12 cellular contexts compared by ENCODE assay signal in the genomic region with DNA sequence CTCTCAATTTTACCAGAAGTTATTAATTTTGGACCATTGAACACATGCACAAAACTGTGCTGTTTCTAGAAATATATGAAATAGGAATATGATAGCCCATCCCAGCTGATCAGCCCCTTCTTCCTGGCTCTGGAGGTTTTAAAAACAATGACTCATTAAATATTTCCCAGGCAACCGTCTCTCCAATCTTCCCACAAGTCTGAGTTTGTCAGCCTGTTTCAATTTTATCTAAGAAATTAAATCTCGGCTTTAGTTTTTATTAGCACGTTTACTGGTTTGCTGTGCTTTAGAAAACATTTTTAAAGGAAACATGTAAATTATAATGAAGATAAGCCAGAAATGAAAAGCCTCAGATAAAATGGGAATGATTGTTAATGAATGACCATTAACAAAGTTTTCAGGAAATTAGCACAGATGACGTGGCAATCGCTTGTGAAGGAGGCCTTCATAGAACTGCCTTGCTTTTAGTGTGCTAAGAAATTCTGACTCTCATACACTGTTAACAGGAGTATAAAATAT.
DNase-seq lines count a peak whose midpoint lies in the region; ATAC-seq and TF ChIP-seq lines count a peak whose summit lies in the region.
"Had no signal": no experiment of that assay in that cellular context is flagged by ENCODE, and none has a peak within 500 bp of the region (broad histone marks: within the 10 kb centered on the region; RNA-seq: fewer than 3 reads in every experiment).

No MANE protein-coding gene starts in this region.

- H3K27me3 Mint-ChIP-seq in activated T-cell treated with anti-CD3 and anti-CD28 coated beads, Interleukin-2, amount 50 U/mL, for 72 hours (ENCODE audit: low read depth): no peaks in the 10 kb centered on the region

- no peaks in the 10 kb centered on the region for H3K36me3 Mint-ChIP-seq in activated T-cell treated with anti-CD3 and anti-CD28 coated beads, Interleukin-2, amount 50 U/mL, for 72 hours (ENCODE audit: insufficient read depth in 2 of 2)

- no peak overlapping the region for H3K4me3 Mint-ChIP-seq in activated T-cell treated with anti-CD3 and anti-CD28 coated beads, Interleukin-2, amount 50 U/mL, for 72 hours
- H3K4me3 Mint-ChIP-seq: activated CD8-positive, alpha-beta T cell treated with anti-CD3 and anti-CD28 coated beads, Interleukin-2, amount 10 ng/mL, durations not matched to agents 7 days and 5 days had no signal

- ATAC-seq in foreskin keratinocyte (peak; percentile 73), GM21825 (IDR thresholded peaks at IDR 0.05; ENCODE audit: unreplicated experiment) (no peak)
- no peak for ATAC-seq in activated T-cell treated with anti-CD3 and anti-CD28 coated beads, Interleukin-2, amount 50 U/mL, for 72 hours (replicated peaks in 1 of 2)
- ATAC-seq: activated CD8-positive, alpha-beta T cell treated with anti-CD3 and anti-CD28 coated beads, Interleukin-2, amount 10 ng/mL, durations not matched to agents 7 days and 5 days had no signal

- no peak for TF ChIP-seq POLR2A in adrenal gland (IDR thresholded peaks at IDR 0.05)

- no peak overlapping the region for H3K27ac ChIP-seq in HEK293 (ENCODE audit: extremely low read depth, low read depth, low read length)
- peak overlapping the region in 4 of 5 donors; percentile 37 to 59 (median 39) for H3K27ac ChIP-seq in adrenal gland
- peak overlapping the region; percentile 63 for H3K27ac ChIP-seq in foreskin keratinocyte
- peak overlapping the region in 17 of 21 experiments; percentile 1 to 77 (median 37) for H3K27ac ChIP-seq in skin epidermis

- H3K27me3 ChIP-seq in adrenal gland: no peaks in the 10 kb centered on the region
- H3K27me3 ChIP-seq in foreskin keratinocyte: no peaks in the 10 kb centered on the region

- H3K4me1 ChIP-seq in HEK293 (ENCODE audit: control insufficient read depth, insufficient read depth, low read length): 0 out of 2 replicates have a peak, but pooled peaks cover 4% of the 10 kb centered on the region
- peaks cover 0 to 18% of the 10 kb centered on the region in 2 donors for H3K4me1 ChIP-seq in adrenal gland (replicated peaks in 1 of 2)
- H3K4me1 ChIP-seq in foreskin keratinocyte: peaks cover 4% of the 10 kb centered on the region

- 16 to 20% (median 18%) methylated on average over 5 of the region's 5 CpGs for WGBS in adrenal gland, 4 donors

- H3K4me3 ChIP-seq in HEK293 (ENCODE audit: low read depth, low read length): no peak overlapping the region
- H3K4me3 ChIP-seq in adrenal gland: peak overlapping the region in 1 of 4 donors; percentile 7
- no peak overlapping the region for H3K4me3 ChIP-seq in skin epidermis

- DNase-seq in adrenal gland (peak in 2 of 7 donors; percentile 8 to 22), foreskin keratinocyte (peak; percentile 34 to 56), NCI-H1436 treated with DMSO at 0.1 percent for 48 hours (lab: John Stamatoyannopoulos, UW) (no peak), NCI-H146 treated with DMSO at 0.1 percent for 48 hours (lab: John Stamatoyannopoulos, UW; ENCODE audit: unreplicated experiment) (no peak)
- no peak for DNase-seq in activated T-cell treated with anti-CD3 and anti-CD28 coated beads, Interleukin-2, amount 50 U/mL, for 72 hours
- DNase-seq: activated CD8-positive, alpha-beta T cell treated with anti-CD3 and anti-CD28 coated beads, Interleukin-2, amount 10 ng/mL, durations not matched to agents 7 days and 5 days; caudate nucleus; MV-4-11; occipital lobe had no signal

- H3K36me3 ChIP-seq in HEK293 (ENCODE audit: control insufficient read depth in 2 of 2, insufficient read depth in 1 of 2, low read length in 2 of 2) (no peaks in the 10 kb centered on the region), adrenal gland (replicated peaks in 1 of 2) (no peaks in the 10 kb centered on the region)

- POLR2A ChIA-PET in HEK293 (lab: Yijun Ruan, JAX): interaction anchor here (0.5 to 0.6 kb wide), 2 partner anchors 28 to 161 kb away, joined by 3 read pairs; no protein-coding TSS in a partner anchor

- intact Hi-C loops in adrenal gland (cut with DNase I): no loop called here

- H3K9me3 ChIP-seq in HEK293 (ENCODE audit: control insufficient read depth, insufficient read depth, low read depth, low read length) (no peaks in the 10 kb centered on the region), adrenal gland (replicated peaks in 1 of 3) (no peaks in the 10 kb centered on the region)

- peaks cover 15% of the 10 kb centered on the region for H3K4me1 Mint-ChIP-seq in activated T-cell treated with anti-CD3 and anti-CD28 coated beads, Interleukin-2, amount 50 U/mL, for 72 hours (ENCODE audit: low read depth)

- TF ChIP-seq CTCF in HEK293 (tag by site-specific recombination; IDR thresholded peaks at IDR 0.05) (no peak), adrenal gland (IDR thresholded peaks at IDR 0.05) (no peak), foreskin keratinocyte (conservative IDR thresholded peaks at IDR 0.05) (no peak)

- CTCF ChIA-PET in HEK293 (lab: Yijun Ruan, JAX): interaction anchor here (0.5 kb wide), 1 partner anchor 91 kb away, joined by 3 read pairs; no protein-coding TSS in a partner anchor

- no peak overlapping the region for H3K27ac Mint-ChIP-seq in activated T-cell treated with anti-CD3 and anti-CD28 coated beads, Interleukin-2, amount 50 U/mL, for 72 hours
- H3K27ac Mint-ChIP-seq: activated CD8-positive, alpha-beta T cell treated with anti-CD3 and anti-CD28 coated beads, Interleukin-2, amount 10 ng/mL, durations not matched to agents 7 days and 5 days had no signal

- H3K9me3 Mint-ChIP-seq in activated T-cell treated with anti-CD3 and anti-CD28 coated beads, Interleukin-2, amount 50 U/mL, for 72 hours: no peaks in the 10 kb centered on the region

TF ChIP-seq in HEK293, 187 proteins besides CTCF, POLR2A, EP300 and RAD21:
- TF ChIP-seq YY1 (tag by site-specific recombination; IDR thresholded peaks at IDR 0.05) (no peak), GLIS1 (tag by site-specific recombination; IDR thresholded peaks at IDR 0.05) (0 out of 2 replicates have a peak, but pooled peaks have one; percentile 16)
TF ChIP-seq in HEK293: peak in this region for 1.

Comparison
In these comparisons a context has a peak if more than half of its experiments do, and no peak if none do; other contexts are left out.
1. DNase-seq: peak in foreskin keratinocyte (2 of 2); none in activated T-cell treated with anti-CD3 and anti-CD28 coated beads, Interleukin-2, amount 50 U/mL, for 72 hours (0 of 2), NCI-H1436 treated with DMSO at 0.1 percent for 48 hours (single experiment) and NCI-H146 treated with DMSO at 0.1 percent for 48 hours (single experiment).